38 cellular contexts compared by ENCODE assay signal in the genomic region with DNA sequence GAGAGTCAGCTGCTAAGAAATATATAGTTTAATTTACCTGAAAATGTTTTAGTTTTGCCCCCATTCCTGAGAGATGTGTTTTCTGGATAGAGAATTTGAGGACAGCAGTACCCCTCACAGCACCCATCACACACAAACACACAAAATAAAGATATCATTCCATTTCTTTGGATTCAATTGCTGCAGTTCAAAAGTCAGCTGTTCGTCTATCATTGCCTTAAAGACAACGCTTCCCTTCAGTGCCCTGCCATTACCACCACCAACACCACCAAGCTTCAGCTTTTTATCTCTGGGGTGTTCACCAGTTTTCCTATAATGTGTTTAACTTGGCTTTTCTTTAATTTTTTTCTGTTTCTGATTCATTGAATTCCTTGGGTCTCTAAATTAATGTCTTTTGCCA.
"Had no signal": no experiment of that assay in that cellular context is flagged by ENCODE, and none has a peak within 500 bp of the region (broad histone marks: within the 10 kb centered on the region; RNA-seq: fewer than 3 reads in every experiment).

No MANE protein-coding gene starts in this region.

- H3K4me3 ChIP-seq: adrenal gland, ascending aorta, body of pancreas, breast epithelium, cardiac muscle cell had no signal

- H3K9me3 ChIP-seq: adrenal gland, ascending aorta, body of pancreas, breast epithelium had no signal

- H3K27ac ChIP-seq: adrenal gland, ascending aorta, body of pancreas, brain microvascular endothelial cell, breast epithelium, cardiac muscle cell had no signal

- H3K36me3 ChIP-seq: adrenal gland, ascending aorta, brain microvascular endothelial cell, breast epithelium, cardiac muscle cell had no signal

- DNase-seq: activated effector memory CD4-positive, alpha-beta T cell treated with anti-CD3 and anti-CD28 coated beads, Interleukin-2, amount 50 U/mL, for 16 hours; activated effector memory CD4-positive, alpha-beta T cell treated with Interleukin-2 at 50 U/mL for 16 hours; activated gamma-delta T cell; activated gamma-delta T cell treated with Interleukin-2 at 50 U/mL for 16 hours; activated naive CD4-positive, alpha-beta T cell; activated naive CD4-positive, alpha-beta T cell treated with anti-CD3 and anti-CD28 coated beads for 36 hours; activated naive CD4-positive, alpha-beta T cell treated with anti-CD3 and anti-CD28 coated beads, Interleukin-2, amount 10 ng/mL, durations not matched to agents 7 days and 5 days; activated naive CD4-positive, alpha-beta T cell treated with anti-CD3 and anti-CD28 coated beads, Interleukin-2, amount 50 U/mL, for 16 hours; activated naive CD4-positive, alpha-beta T cell treated with Interleukin-2 at 50 U/mL for 16 hours; activated naive CD8-positive, alpha-beta T cell treated with anti-CD3 and anti-CD28 coated beads for 36 hours; activated naive CD8-positive, alpha-beta T cell treated with anti-CD3 and anti-CD28 coated beads, Interleukin-2, amount 10 ng/mL, durations not matched to agents 7 days and 5 days; activated naive CD8-positive, alpha-beta T cell treated with anti-CD3 and anti-CD28 coated beads, Interleukin-2, amount 50 U/mL, for 24 hours; activated T-cell treated with anti-CD3 and anti-CD28 coated beads, Interleukin-2, amount 50 U/mL, for 4 hours; activated T-cell treated with anti-CD3 and anti-CD28 coated beads, Interleukin-2, amount 50 U/mL, for 48 hours; activated T-cell treated with anti-CD3 and anti-CD28 coated beads, Interleukin-2, amount 50 U/mL, for 72 hours; adrenal gland; amniotic stem cell; amygdala; anterior cingulate cortex; aorta; body of pancreas; brain microvascular endothelial cell; caudate nucleus; central memory CD4-positive, alpha-beta T cell; cerebellar nuclear complex had no signal

- ATAC-seq: activated naive CD4-positive, alpha-beta T cell treated with anti-CD3 and anti-CD28 coated beads, Interleukin-2, amount 50 U/mL, for 72 hours; activated naive CD8-positive, alpha-beta T cell treated with anti-CD3 and anti-CD28 coated beads, Interleukin-2, amount 50 U/mL, for 24 hours; activated T-cell treated with anti-CD3 and anti-CD28 coated beads, Interleukin-2, amount 50 U/mL, for 4 hours; activated T-cell treated with anti-CD3 and anti-CD28 coated beads, Interleukin-2, amount 50 U/mL, for 72 hours; activated T-helper 17 cell treated with anti-CD3 and anti-CD28 coated beads, Interleukin-2, amount 50 U/mL, for 72 hours; body of pancreas had no signal

- H3K27ac Mint-ChIP-seq: activated naive CD4-positive, alpha-beta T cell treated with anti-CD3 and anti-CD28 coated beads for 36 hours; activated naive CD4-positive, alpha-beta T cell treated with anti-CD3 and anti-CD28 coated beads, Interleukin-2, amount 10 ng/mL, durations not matched to agents 7 days and 5 days; activated naive CD4-positive, alpha-beta T cell treated with anti-CD3 and anti-CD28 coated beads, Interleukin-2, amount 50 U/mL, for 24 hours; activated naive CD4-positive, alpha-beta T cell treated with anti-CD3 and anti-CD28 coated beads, Interleukin-2, amount 50 U/mL, for 72 hours; activated naive CD8-positive, alpha-beta T cell; activated naive CD8-positive, alpha-beta T cell treated with anti-CD3 and anti-CD28 coated beads for 36 hours; activated naive CD8-positive, alpha-beta T cell treated with anti-CD3 and anti-CD28 coated beads, Interleukin-2, amount 10 ng/mL, durations not matched to agents 7 days and 5 days; activated naive CD8-positive, alpha-beta T cell treated with anti-CD3 and anti-CD28 coated beads, Interleukin-2, amount 50 U/mL, for 24 hours; activated T-cell treated with anti-CD3 and anti-CD28 coated beads, Interleukin-2, amount 50 U/mL, for 72 hours; activated T-helper 1 cell treated with anti-CD3 and anti-CD28 coated beads, Interleukin-12 subunit alpha, Interleukin-12 subunit beta, Interleukin-2, Interleukin-4 antibody, amounts not matched to agents 30 ng/mL and 10 ng/mL and 1 ng/mL, durations not matched to agents 14 hours and 24 hours and 36 hours; activated T-helper 17 cell treated with anti-CD3 and anti-CD28 coated beads, Interleukin-2, amount 50 U/mL, for 72 hours; activated T-helper 2 cell treated with anti-CD3 and anti-CD28 coated beads, Interferon-gamma antibody, Interleukin-2, Interleukin-4, amounts not matched to agents 10 μg/mL and 5 μg/mL and 100 μg/mL, durations not matched to agents 14 hours and 24 hours and 36 hours; brain had no signal

- H3K9me3 Mint-ChIP-seq: activated naive CD4-positive, alpha-beta T cell treated with anti-CD3 and anti-CD28 coated beads for 36 hours; activated naive CD4-positive, alpha-beta T cell treated with anti-CD3 and anti-CD28 coated beads, Interleukin-2, amount 10 ng/mL, durations not matched to agents 7 days and 5 days; activated naive CD4-positive, alpha-beta T cell treated with anti-CD3 and anti-CD28 coated beads, Interleukin-2, amount 50 U/mL, for 24 hours; activated naive CD4-positive, alpha-beta T cell treated with anti-CD3 and anti-CD28 coated beads, Interleukin-2, amount 50 U/mL, for 72 hours; activated naive CD8-positive, alpha-beta T cell treated with anti-CD3 and anti-CD28 coated beads for 36 hours; activated naive CD8-positive, alpha-beta T cell treated with anti-CD3 and anti-CD28 coated beads, Interleukin-2, amount 10 ng/mL, durations not matched to agents 7 days and 5 days; activated naive CD8-positive, alpha-beta T cell treated with anti-CD3 and anti-CD28 coated beads, Interleukin-2, amount 50 U/mL, for 24 hours; activated T-cell treated with anti-CD3 and anti-CD28 coated beads, Interleukin-2, amount 50 U/mL, for 4 hours; activated T-cell treated with anti-CD3 and anti-CD28 coated beads, Interleukin-2, amount 50 U/mL, for 72 hours; activated T-helper 1 cell treated with anti-CD3 and anti-CD28 coated beads, Interleukin-12 subunit alpha, Interleukin-12 subunit beta, Interleukin-2, Interleukin-4 antibody, amounts not matched to agents 30 ng/mL and 10 ng/mL and 1 ng/mL, durations not matched to agents 14 hours and 24 hours and 36 hours; activated T-helper 17 cell treated with anti-CD3 and anti-CD28 coated beads, Interleukin-2, amount 50 U/mL, for 72 hours; activated T-helper 2 cell treated with anti-CD3 and anti-CD28 coated beads, Interferon-gamma antibody, Interleukin-2, Interleukin-4, amounts not matched to agents 10 μg/mL and 5 μg/mL and 100 μg/mL, durations not matched to agents 14 hours and 24 hours and 36 hours; central memory CD8-positive, alpha-beta T cell had no signal

- H3K4me1 ChIP-seq: adrenal gland, body of pancreas, breast epithelium had no signal

- H3K36me3 Mint-ChIP-seq: activated naive CD4-positive, alpha-beta T cell treated with anti-CD3 and anti-CD28 coated beads, Interleukin-2, amount 10 ng/mL, durations not matched to agents 7 days and 5 days; activated naive CD4-positive, alpha-beta T cell treated with anti-CD3 and anti-CD28 coated beads, Interleukin-2, amount 50 U/mL, for 24 hours; activated naive CD4-positive, alpha-beta T cell treated with anti-CD3 and anti-CD28 coated beads, Interleukin-2, amount 50 U/mL, for 72 hours; activated naive CD8-positive, alpha-beta T cell; activated naive CD8-positive, alpha-beta T cell treated with anti-CD3 and anti-CD28 coated beads for 36 hours; activated naive CD8-positive, alpha-beta T cell treated with anti-CD3 and anti-CD28 coated beads, Interleukin-2, amount 10 ng/mL, durations not matched to agents 7 days and 5 days; brain had no signal

- H3K4me1 Mint-ChIP-seq: activated naive CD4-positive, alpha-beta T cell treated with anti-CD3 and anti-CD28 coated beads, Interleukin-2, amount 10 ng/mL, durations not matched to agents 7 days and 5 days; activated naive CD8-positive, alpha-beta T cell treated with anti-CD3 and anti-CD28 coated beads for 36 hours; activated T-helper 17 cell treated with anti-CD3 and anti-CD28 coated beads, Interleukin-2, amount 50 U/mL, for 72 hours; central memory CD8-positive, alpha-beta T cell had no signal

- H3K27me3 ChIP-seq: ascending aorta, body of pancreas, brain microvascular endothelial cell, breast epithelium, cardiac muscle cell had no signal

- FAIRE-seq: astrocyte, bronchial epithelial cell had no signal

- H3K4me3 Mint-ChIP-seq: activated naive CD4-positive, alpha-beta T cell treated with anti-CD3 and anti-CD28 coated beads for 36 hours; activated naive CD4-positive, alpha-beta T cell treated with anti-CD3 and anti-CD28 coated beads, Interleukin-2, amount 10 ng/mL, durations not matched to agents 7 days and 5 days; activated naive CD4-positive, alpha-beta T cell treated with anti-CD3 and anti-CD28 coated beads, Interleukin-2, amount 50 U/mL, for 24 hours; activated naive CD8-positive, alpha-beta T cell; activated naive CD8-positive, alpha-beta T cell treated with anti-CD3 and anti-CD28 coated beads for 36 hours; activated naive CD8-positive, alpha-beta T cell treated with anti-CD3 and anti-CD28 coated beads, Interleukin-2, amount 10 ng/mL, durations not matched to agents 7 days and 5 days; activated naive CD8-positive, alpha-beta T cell treated with anti-CD3 and anti-CD28 coated beads, Interleukin-2, amount 50 U/mL, for 24 hours; activated T-cell treated with anti-CD3 and anti-CD28 coated beads, Interleukin-2, amount 50 U/mL, for 4 hours; activated T-cell treated with anti-CD3 and anti-CD28 coated beads, Interleukin-2, amount 50 U/mL, for 72 hours; activated T-helper 1 cell treated with anti-CD3 and anti-CD28 coated beads, Interleukin-12 subunit alpha, Interleukin-12 subunit beta, Interleukin-2, Interleukin-4 antibody, amounts not matched to agents 30 ng/mL and 10 ng/mL and 1 ng/mL, durations not matched to agents 14 hours and 24 hours and 36 hours; activated T-helper 17 cell treated with anti-CD3 and anti-CD28 coated beads, Interleukin-2, amount 50 U/mL, for 72 hours; brain; central memory CD8-positive, alpha-beta T cell had no signal
